In genomic region chr1:2571348-2571747, GRCh38 we compare ENCODE assay signal across 29 cellular contexts. TPM values are rescaled to one million over a fixed set of nuclear protein-coding genes. Genes with fewer than 3 reads are reported as not detected.
DNase-seq lines count a peak whose midpoint lies in the region; ATAC-seq, FAIRE-seq and TF ChIP-seq lines count a peak whose summit lies in the region.
"Had no signal": no experiment of that assay in that cellular context is flagged by ENCODE, and none has a peak within 500 bp of the region (broad histone marks: within the 10 kb centered on the region; RNA-seq: fewer than 3 reads in every experiment).

No MANE protein-coding gene starts in this region.

- 6% methylated on average over 9 of the region's 9 CpGs for WGBS in K562 (ENCODE audit: insufficient coverage, low coverage, missing lambda C conversion rate)
- 54 to 79% (median 62%) methylated on average over 9 of the region's 9 CpGs for WGBS in small intestine, 3 donors

- no peaks in the 10 kb centered on the region for H3K9me1 ChIP-seq in K562 (ENCODE audit: control insufficient read depth, insufficient read depth, low read length)

- H3K4me2 ChIP-seq in K562 (ENCODE audit: insufficient read depth, low read length), result no peak overlapping the region

- H3K4me1 ChIP-seq in K562 (replicated peaks in 1 of 2; ENCODE audit: control insufficient read depth in 2 of 2, insufficient read depth in 2 of 2, low read length in 2 of 2), result peaks cover 0 to 23% of the 10 kb centered on the region in 2 experiments; a peak in 2 of 5 replicates
- H3K4me1 ChIP-seq in small intestine (ENCODE audit: control insufficient read depth in 2 of 2, insufficient read depth in 1 of 2, low read depth in 1 of 2, low read length in 1 of 2), result peaks cover 0 to 2% of the 10 kb centered on the region in 2 donors
- H3K4me1 ChIP-seq: BE2C had no signal

- H3K9me3 ChIP-seq in K562 (replicated peaks; ENCODE audit: control insufficient read depth, insufficient read depth, low read depth, low read length) (peaks cover 10% of the 10 kb centered on the region), small intestine (ENCODE audit: control insufficient read depth, low read depth) (no peaks in the 10 kb centered on the region)
- H3K9me3 ChIP-seq: BE2C had no signal

- H3K9ac ChIP-seq in K562 (ENCODE audit: insufficient read depth in 1 of 2, low read depth in 2 of 2, low read length in 2 of 2), result no peak overlapping the region
- H3K9ac ChIP-seq: BLaER1 had no signal

- TF ChIP-seq CTCF in K562 (IDR thresholded peaks at IDR 0.05 in 2 of 3, conservative IDR thresholded peaks at IDR 0.05 in 1 of 3; ENCODE audit: insufficient read depth in 2 of 3, low read depth in 1 of 3, low read length in 3 of 3), result no peak

- peaks cover 13% of the 10 kb centered on the region for H3K36me3 Mint-ChIP-seq in dendritic cell treated with granulocyte-macrophage colony-stimulating factor and Interleukin-4, amounts not matched to agents 40 ng/mL and 50 ng/mL, for 4 days (ENCODE audit: low read depth)

- H3K79me2 ChIP-seq in K562 (ENCODE audit: control insufficient read depth, insufficient read depth, low read length), result no peaks in the 10 kb centered on the region

- H3K27me3 ChIP-seq in K562 (ENCODE audit: control insufficient read depth in 2 of 2, insufficient read depth in 2 of 2, low read length in 2 of 2) (peaks cover 38 to 61% of the 10 kb centered on the region in 2 experiments), small intestine (ENCODE audit: control insufficient read depth in 2 of 2, insufficient read depth in 2 of 2, low read length in 2 of 2) (no peaks in the 10 kb centered on the region)
- H3K27me3 ChIP-seq: BE2C, BLaER1 had no signal

- POLR2A ChIA-PET in K562 (lab: Yijun Ruan, JAX), result interaction anchor here (0.7 to 1.2 kb wide), 3 partner anchors 10 to 203 kb away, joined by 3 to 5 read pairs (median 3); no protein-coding TSS in a partner anchor

- no peak overlapping the region for H3K27ac ChIP-seq in K562 (ENCODE audit: extremely low read depth, low read depth, low read length)
- H3K27ac ChIP-seq in small intestine (ENCODE audit: low read depth in 1 of 2, low read length in 1 of 2), result no peak overlapping the region
- H3K27ac ChIP-seq: BLaER1 had no signal

- no peak overlapping the region for H3K4me3 Mint-ChIP-seq in dendritic cell treated with granulocyte-macrophage colony-stimulating factor and Interleukin-4, amounts not matched to agents 40 ng/mL and 50 ng/mL, for 4 days
- H3K4me3 Mint-ChIP-seq: CD14-positive monocyte; CD4-positive, alpha-beta memory T cell; CD4-positive, CD25-positive, alpha-beta regulatory T cell had no signal

- DNase-seq in K562 (ENCODE audit: extremely low read depth in 1 of 4, low spot score in 3 of 4) (no peak), small intestine (peak; percentile 68), NCI-H128 (lab: John Stamatoyannopoulos, UW; ENCODE audit: unreplicated experiment) (no peak), GDM1 (lab: John Stamatoyannopoulos, UW) (no peak)
- DNase-seq: 8988T; ACHN; BE2C; C1 segment of cervical spinal cord; CD4-positive, alpha-beta memory T cell; CD4-positive, CD25-positive, alpha-beta regulatory T cell; CD8-positive, alpha-beta memory T cell; COR-L47; DMS 273 treated with DMSO at 0.1 percent for 48 hours; DMS153; DMS53; DMS79; DND-41; EL; GF-D8 had no signal

- no peak for TF ChIP-seq RAD21 in K562 (CRISPR knock-in tag; conservative IDR thresholded peaks at IDR 0.05 in 1 of 2, IDR thresholded peaks at IDR 0.05 in 1 of 2)

- peak overlapping the region; percentile 40 for H3K27ac Mint-ChIP-seq in dendritic cell treated with granulocyte-macrophage colony-stimulating factor and Interleukin-4, amounts not matched to agents 40 ng/mL and 50 ng/mL, for 4 days

- CTCF ChIA-PET in K562 (lab: Yijun Ruan, JAX; ENCODE audit: low intra/inter-chr PET ratio), result no interaction called here

- H3K27me3 Mint-ChIP-seq in dendritic cell treated with granulocyte-macrophage colony-stimulating factor and Interleukin-4, amounts not matched to agents 40 ng/mL and 50 ng/mL, for 4 days, result peaks cover 23% of the 10 kb centered on the region
- H3K27me3 Mint-ChIP-seq: CD4-positive, alpha-beta memory T cell; CD4-positive, CD25-positive, alpha-beta regulatory T cell; CD8-positive, alpha-beta memory T cell had no signal

- FAIRE-seq in K562 (lab: Jason Lieb, UNC), result no peak
- FAIRE-seq in small intestine (lab: Jason Lieb, UNC), result no peak
- FAIRE-seq: A204.1, GM12891, GM19239 had no signal

- H3K36me3 ChIP-seq in K562 (ENCODE audit: control insufficient read depth, insufficient read depth, low read length) (no peaks in the 10 kb centered on the region), small intestine (ENCODE audit: control insufficient read depth in 2 of 2, insufficient read depth in 2 of 2, low read length in 2 of 2) (no peaks in the 10 kb centered on the region)
- H3K36me3 ChIP-seq: BE2C, BLaER1 had no signal

- no peaks in the 10 kb centered on the region for H4K20me1 ChIP-seq in K562 (replicated peaks; ENCODE audit: control insufficient read depth, insufficient read depth, low read length)
- H4K20me1 ChIP-seq: BLaER1 had no signal

- no TSS peak for BruUV-seq in K562 (replicated peaks; lab: Mats Ljungman, UMichigan)

- in situ Hi-C loops in K562 (cut with MboI), result no loop called here

- peaks cover 54% of the 10 kb centered on the region for H3K4me1 Mint-ChIP-seq in dendritic cell treated with granulocyte-macrophage colony-stimulating factor and Interleukin-4, amounts not matched to agents 40 ng/mL and 50 ng/mL, for 4 days (ENCODE audit: low read depth)

- intact Hi-C loops in K562 (cut with micrococcal nuclease), result no loop called here
- intact Hi-C loops in dendritic cell treated with granulocyte-macrophage colony-stimulating factor and Interleukin-4, amounts not matched to agents 40 ng/mL and 50 ng/mL, for 4 days (cut with micrococcal nuclease), result no loop called here

- TF ChIP-seq EP300 in K562 (IDR thresholded peaks at IDR 0.05; ENCODE audit: low read length), result no peak

- peaks cover 22% of the 10 kb centered on the region for H3K9me3 Mint-ChIP-seq in dendritic cell treated with granulocyte-macrophage colony-stimulating factor and Interleukin-4, amounts not matched to agents 40 ng/mL and 50 ng/mL, for 4 days

- no peak for TF ChIP-seq POLR2A in K562 (conservative IDR thresholded peaks at IDR 0.05)

- no peak overlapping the region for H2AFZ ChIP-seq in K562 (ENCODE audit: low read depth, low read length)

- no peak overlapping the region for H3K4me3 ChIP-seq in K562
- H3K4me3 ChIP-seq in small intestine (ENCODE audit: low read depth in 1 of 2, low read length in 2 of 2), result no peak overlapping the region
- H3K4me3 ChIP-seq: BLaER1 had no signal

- ATAC-seq in K562, result no peak

RNA-seq across cellular contexts. Expression of gene TNFRSF14, which starts 15.2 kb away (rescaled TPM):
- 2.5 and 7.5 TPM in 2 replicates for total RNA-seq in K562 (2011; cell fraction: chromatin; rRNA removed; ENCODE audit: low replicate concordance)
- total RNA-seq in K562 (2011; cell fraction: nucleolus; rRNA removed), result 4.8 and 5.5 TPM in 2 replicates
- total RNA-seq in K562 (2011; cell fraction: nucleoplasm; rRNA removed), result 3.3 and 3.4 TPM in 2 replicates
- total RNA-seq in K562 (2014; rRNA removed) (0.68 and 0.73 TPM in 2 replicates), K562 (2014; rRNA removed; fragmentation: Illumina TruSeq; extraction: Trizol) (0.11 and 0.16 TPM in 2 replicates), K562 (2015; rRNA removed; fragmentation: Illumina TruSeq; extraction: Trizol) (1.1 and 1.3 TPM in 2 replicates), K562 (2021) (1.8 and 2.1 TPM in 2 replicates)
- polyA plus RNA-seq in K562 (2011; rRNA removed) (0.68 and 1.3 TPM in 2 replicates), K562 (2014; fragmentation: Illumina TruSeq; extraction: Trizol) (0.58 and 0.89 TPM in 2 replicates), K562 (2014; fragmentation: Nextera tagmentation; extraction: Ambion mirVana) (not detected), K562 (2014; rRNA removed) (1.6 and 2.3 TPM in 2 replicates), small intestine (100 to 1,000 TPM; 164 to 398 (median 333) TPM)
- polyA plus RNA-seq in K562 (2011; cell fraction: cytosol; rRNA removed), result 0.97 and 1.0 TPM in 2 replicates
- 11.2 and 14.0 TPM in 2 replicates for polyA plus RNA-seq in K562 (2011; cell fraction: nucleus; rRNA removed)
- 3.3 and 11.5 TPM in 2 replicates for polyA plus RNA-seq in K562 (2012)
- polyA minus RNA-seq in K562 (2011; rRNA and poly(A)+ RNA removed), result 0.15 and 0.18 TPM in 2 replicates
- not detected in 2 replicates for polyA minus RNA-seq in K562 (2011; cell fraction: cytosol; rRNA and poly(A)+ RNA removed)
- 1.6 and 2.0 TPM in 2 replicates for polyA minus RNA-seq in K562 (2011; cell fraction: nucleus; rRNA and poly(A)+ RNA removed)

RNA-seq across cellular contexts. Expression of gene PRXL2B, which starts 15.2 kb away (rescaled TPM):
- total RNA-seq in K562 (2011; cell fraction: chromatin; rRNA removed; ENCODE audit: low replicate concordance), result 4.0 and 14.5 TPM in 2 replicates
- 13.0 and 14.3 TPM in 2 replicates for total RNA-seq in K562 (2011; cell fraction: nucleolus; rRNA removed)
- 5.5 and 8.1 TPM in 2 replicates for total RNA-seq in K562 (2011; cell fraction: nucleoplasm; rRNA removed)
- total RNA-seq in K562 (2014; rRNA removed) (14.0 and 16.4 TPM in 2 replicates), K562 (2014; rRNA removed; fragmentation: Illumina TruSeq; extraction: Trizol) (3.3 and 4.1 TPM in 2 replicates), K562 (2015; rRNA removed; fragmentation: Illumina TruSeq; extraction: Trizol) (11.8 TPM in 2 replicates), K562 (2021) (25.3 and 28.1 TPM in 2 replicates)
- polyA plus RNA-seq in K562 (2011; rRNA removed) (6.7 and 7.0 TPM in 2 replicates), K562 (2014; fragmentation: Illumina TruSeq; extraction: Trizol) (15.2 and 16.6 TPM in 2 replicates), K562 (2014; fragmentation: Nextera tagmentation; extraction: Ambion mirVana) (1 to 10 TPM in 1 of 2 experiments, under 1 TPM in 1; 0.99 to 1.7 TPM), K562 (2014; rRNA removed) (17.6 and 20.7 TPM in 2 replicates), small intestine (10 to 100 TPM; 28.9 to 48.1 (median 46.3) TPM)
- 9.9 and 25.7 TPM in 2 replicates for polyA plus RNA-seq in K562 (2011; cell fraction: cytosol; rRNA removed)
- 20.2 and 28.6 TPM in 2 replicates for polyA plus RNA-seq in K562 (2011; cell fraction: nucleus; rRNA removed)
- 11.9 and 22.1 TPM in 2 replicates for polyA plus RNA-seq in K562 (2012)
- polyA minus RNA-seq in K562 (2011; rRNA and poly(A)+ RNA removed), result 1.8 and 4.0 TPM in 2 replicates
- 3.9 and 7.0 TPM in 2 replicates for polyA minus RNA-seq in K562 (2011; cell fraction: cytosol; rRNA and poly(A)+ RNA removed)
- 5.4 and 6.8 TPM in 2 replicates for polyA minus RNA-seq in K562 (2011; cell fraction: nucleus; rRNA and poly(A)+ RNA removed)

RNA-seq across cellular contexts. Expression of gene HES5, which starts 41.3 kb away (rescaled TPM):
- total RNA-seq in K562 (2011; cell fraction: chromatin; rRNA removed; ENCODE audit: low replicate concordance), result not detected in 2 replicates
- not detected in 2 replicates for total RNA-seq in K562 (2011; cell fraction: nucleolus; rRNA removed)
- total RNA-seq in K562 (2011; cell fraction: nucleoplasm; rRNA removed), result not detected in 2 replicates
- total RNA-seq in K562 (2014; rRNA removed) (not detected in 2 replicates), K562 (2014; rRNA removed; fragmentation: Illumina TruSeq; extraction: Trizol) (not detected in 2 replicates), K562 (2015; rRNA removed; fragmentation: Illumina TruSeq; extraction: Trizol) (not detected in 2 replicates), K562 (2021) (not detected in 2 replicates)
- polyA plus RNA-seq in K562 (2011; rRNA removed) (not detected in 2 replicates), K562 (2014; fragmentation: Illumina TruSeq; extraction: Trizol) (not detected in 2 replicates), K562 (2014; fragmentation: Nextera tagmentation; extraction: Ambion mirVana) (not detected), K562 (2014; rRNA removed) (not detected in 2 replicates), small intestine (under 1 TPM in 1 of 3 donors, not detected in 2; 0.30 TPM)
- polyA plus RNA-seq in K562 (2011; cell fraction: cytosol; rRNA removed), result 0.04 TPM in 1 of 2 replicates, not detected in the other
- polyA plus RNA-seq in K562 (2011; cell fraction: nucleus; rRNA removed), result not detected in 2 replicates
- polyA plus RNA-seq in K562 (2012), result not detected in 2 replicates
- not detected in 2 replicates for polyA minus RNA-seq in K562 (2011; rRNA and poly(A)+ RNA removed)
- not detected in 2 replicates for polyA minus RNA-seq in K562 (2011; cell fraction: cytosol; rRNA and poly(A)+ RNA removed)
- not detected in 2 replicates for polyA minus RNA-seq in K562 (2011; cell fraction: nucleus; rRNA and poly(A)+ RNA removed)
- total RNA-seq: A673; CD4-positive, alpha-beta memory T cell; CD4-positive, CD25-positive, alpha-beta regulatory T cell; CD8-positive, alpha-beta memory T cell; Daoy; G401 had no signal
- polyA plus RNA-seq: AG04450; CD14-positive monocyte; CD4-positive, alpha-beta memory T cell; CD4-positive, CD25-positive, alpha-beta regulatory T cell; CD8-positive, alpha-beta memory T cell had no signal

RNA-seq across cellular contexts. Expression of gene PANK4, which starts 45.0 kb away (rescaled TPM):
- total RNA-seq in K562 (2011; cell fraction: chromatin; rRNA removed; ENCODE audit: low replicate concordance), result 114 and 307 TPM in 2 replicates
- 194 and 202 TPM in 2 replicates for total RNA-seq in K562 (2011; cell fraction: nucleolus; rRNA removed)
- total RNA-seq in K562 (2011; cell fraction: nucleoplasm; rRNA removed), result 119 and 146 TPM in 2 replicates
- total RNA-seq in K562 (2014; rRNA removed) (39.6 and 50.7 TPM in 2 replicates), K562 (2014; rRNA removed; fragmentation: Illumina TruSeq; extraction: Trizol) (15.3 and 19.2 TPM in 2 replicates), K562 (2015; rRNA removed; fragmentation: Illumina TruSeq; extraction: Trizol) (29.7 and 32.0 TPM in 2 replicates), K562 (2021) (55.6 and 61.3 TPM in 2 replicates)
- polyA plus RNA-seq in K562 (2011; rRNA removed) (23.3 and 39.3 TPM in 2 replicates), K562 (2014; fragmentation: Illumina TruSeq; extraction: Trizol) (31.5 and 31.8 TPM in 2 replicates), K562 (2014; fragmentation: Nextera tagmentation; extraction: Ambion mirVana) (1 to 10 TPM in 1 of 2 experiments, under 1 TPM in 1; 0.93 to 1.4 TPM), K562 (2014; rRNA removed) (41.3 and 42.3 TPM in 2 replicates), small intestine (10 to 100 TPM; 14.8 to 21.7 (median 18.9) TPM)
- 21.3 and 25.3 TPM in 2 replicates for polyA plus RNA-seq in K562 (2011; cell fraction: cytosol; rRNA removed)
- polyA plus RNA-seq in K562 (2011; cell fraction: nucleus; rRNA removed), result 181 and 249 TPM in 2 replicates
- polyA plus RNA-seq in K562 (2012), result 28.4 and 32.3 TPM in 2 replicates
- 22.3 and 22.4 TPM in 2 replicates for polyA minus RNA-seq in K562 (2011; rRNA and poly(A)+ RNA removed)
- polyA minus RNA-seq in K562 (2011; cell fraction: cytosol; rRNA and poly(A)+ RNA removed), result 35.2 and 42.6 TPM in 2 replicates
- polyA minus RNA-seq in K562 (2011; cell fraction: nucleus; rRNA and poly(A)+ RNA removed), result 116 and 142 TPM in 2 replicates

Comparison
In these comparisons a context has a peak if more than half of its experiments do, and no peak if none do; other contexts are left out.
1. RNA of gene TNFRSF14, which starts 15.2 kb away (polyA plus RNA-seq): 164 to 398 TPM in small intestine; 0.58 to 14.0 TPM in K562; every median in the first group is over 10 times any median in the second.